In genomic region chr18:48135436-48135966, GRCh38 we compare ENCODE assay signal across 11 cellular contexts.
DNase-seq lines count a peak whose midpoint lies in the region; ATAC-seq, FAIRE-seq and TF ChIP-seq lines count a peak whose summit lies in the region.
"Had no signal": no experiment of that assay in that cellular context is flagged by ENCODE, and none has a peak within 500 bp of the region (broad histone marks: within the 10 kb centered on the region; RNA-seq: fewer than 3 reads in every experiment).

No MANE protein-coding gene starts in this region.

- peaks cover 0 to 4% of the 10 kb centered on the region in 2 donors for H3K4me1 Mint-ChIP-seq in effector memory CD8-positive, alpha-beta T cell (ENCODE audit: low read depth in 2 of 2)

- no peak for FAIRE-seq in pancreas (lab: Jason Lieb, UNC)
- FAIRE-seq: endometrium had no signal

- H3K9me3 ChIP-seq in BLaER1 (no peaks in the 10 kb centered on the region), NT2/D1 (ENCODE audit: insufficient read depth, low read length) (no peaks in the 10 kb centered on the region), left ventricle myocardium inferior (replicated peaks) (no peaks in the 10 kb centered on the region), pancreas (no peaks in the 10 kb centered on the region)

- TF ChIP-seq CTCF in left ventricle myocardium inferior (IDR thresholded peaks at IDR 0.05; ENCODE audit: borderline replicate concordance): no peak
- no peak for TF ChIP-seq CTCF in pancreas (IDR thresholded peaks at IDR 0.05)

- WGBS in pancreas, 2 donors: 41 to 42% methylated on average over 14 of the region's 14 CpGs

- H3K36me3 ChIP-seq in BLaER1 (no peaks in the 10 kb centered on the region), NT2/D1 (ENCODE audit: insufficient read depth, insufficient read length, low read length) (no peaks in the 10 kb centered on the region), left ventricle myocardium inferior (no peaks in the 10 kb centered on the region), pancreas (no peaks in the 10 kb centered on the region)

- H3K27ac ChIP-seq in BLaER1 (no peak overlapping the region), left ventricle myocardium inferior (replicated peaks) (no peak overlapping the region), pancreas (no peak overlapping the region)

- H3K4me3 ChIP-seq in BLaER1 (peak overlapping the region; percentile 65), NT2/D1 (ENCODE audit: insufficient read length, low read depth) (peak overlapping the region; percentile 40), left ventricle myocardium inferior (peak overlapping the region; percentile 75), pancreas (peak overlapping the region; percentile 33 to 61 (median 42))

- H3K4me3 Mint-ChIP-seq in effector memory CD8-positive, alpha-beta T cell: peak overlapping the region in 1 of 2 donors; percentile 36

- H3K27ac Mint-ChIP-seq in effector memory CD8-positive, alpha-beta T cell: no peak overlapping the region

- ATAC-seq in pancreas (no peak), HG02678 (IDR thresholded peaks at IDR 0.05; ENCODE audit: unreplicated experiment) (no peak)
- no peak for ATAC-seq in effector memory CD8-positive, alpha-beta T cell (replicated peaks)

- H3K36me3 Mint-ChIP-seq in effector memory CD8-positive, alpha-beta T cell (ENCODE audit: insufficient read depth): no peaks in the 10 kb centered on the region

- intact Hi-C loops in left ventricle myocardium inferior (cut with micrococcal nuclease): no loop called here
- intact Hi-C loops in pancreas (cut with DNase I): no loop called here

- H3K4me2 ChIP-seq in BLaER1: peak overlapping the region; percentile 96

- H3K27me3 ChIP-seq in BLaER1 (peaks cover 63% of the 10 kb centered on the region), NT2/D1 (ENCODE audit: insufficient read depth, insufficient read length) (peaks cover 48% of the 10 kb centered on the region), left ventricle myocardium inferior (ENCODE audit: low read depth) (peaks cover 15% of the 10 kb centered on the region), pancreas (no peaks in the 10 kb centered on the region)

- DNase-seq in NT2/D1 (ENCODE audit: low read depth, low spot score): no peak
- no peak for DNase-seq in left ventricle myocardium inferior
- DNase-seq in pancreas: no peak
- DNase-seq in 8988T: no peak
- no peak for DNase-seq in effector memory CD8-positive, alpha-beta T cell
- no peak for DNase-seq in retina
- DNase-seq: activated CD4-positive, CD25-positive, alpha-beta regulatory T cell; activated naive CD4-positive, alpha-beta T cell treated with Interleukin-2 at 50 U/mL for 16 hours had no signal

- H3K9ac ChIP-seq in BLaER1 (no peak overlapping the region), NT2/D1 (ENCODE audit: insufficient read length, low read depth) (no peak overlapping the region)

- H4K20me1 ChIP-seq in BLaER1: peaks cover 25% of the 10 kb centered on the region

- H3K4me1 ChIP-seq in BLaER1: peaks cover 25% of the 10 kb centered on the region
- H3K4me1 ChIP-seq in NT2/D1 (ENCODE audit: insufficient read depth, insufficient read length): peaks cover 3% of the 10 kb centered on the region
- peaks cover 39% of the 10 kb centered on the region for H3K4me1 ChIP-seq in left ventricle myocardium inferior
- peaks cover 6 to 7% (median 7%) of the 10 kb centered on the region in 3 donors for H3K4me1 ChIP-seq in pancreas

- no peaks in the 10 kb centered on the region for H3K9me3 Mint-ChIP-seq in effector memory CD8-positive, alpha-beta T cell

- peaks cover 41 to 57% of the 10 kb centered on the region in 2 donors for H3K27me3 Mint-ChIP-seq in effector memory CD8-positive, alpha-beta T cell
